ENCODE assay signal across 15 cellular contexts in genomic region chr17:3748576-3748975, GRCh38.
"Had no signal": no experiment of that assay in that cellular context is flagged by ENCODE, and none has a peak within 500 bp of the region (broad histone marks: within the 10 kb centered on the region; RNA-seq: fewer than 3 reads in every experiment).

No MANE protein-coding gene starts in this region.

- H3K4me3 Mint-ChIP-seq: activated CD4-positive, alpha-beta memory T cell treated with anti-CD3 and anti-CD28 coated beads, Interleukin-2, amount 10 ng/mL, durations not matched to agents 7 days and 5 days; stimulated activated naive CD8-positive, alpha-beta T cell treated with anti-CD3 and anti-CD28 coated beads, Interleukin-15, amount 100 ng/mL, for 72 hours had no signal

- DNase-seq: activated CD4-positive, alpha-beta memory T cell treated with anti-CD3 and anti-CD28 coated beads, Interleukin-2, amount 10 ng/mL, durations not matched to agents 7 days and 5 days; activated CD4-positive, alpha-beta T cell treated with anti-CD3 and anti-CD28 coated beads for 1 hour; activated naive CD4-positive, alpha-beta T cell treated with anti-CD3 and anti-CD28 coated beads, Interleukin-2, amount 50 U/mL, for 16 hours; anterior cingulate cortex; dermis blood vessel endothelial cell; left cardiac atrium; lower lobe of right lung; midbrain; stimulated activated CD4-positive, alpha-beta T cell treated with anti-CD3 and anti-CD28 coated beads, Interleukin-4, amount 100 ng/mL, for 1 hour; stimulated activated CD8-positive, alpha-beta memory T cell treated with anti-CD3 and anti-CD28 coated beads, Interleukin-4, amount 100 ng/mL, for 48 hours; stimulated activated naive CD8-positive, alpha-beta T cell treated with anti-CD3 and anti-CD28 coated beads, Interleukin-15, amount 100 ng/mL, for 72 hours; testis; upper lobe of right lung had no signal

- H3K27me3 Mint-ChIP-seq: stimulated activated naive CD8-positive, alpha-beta T cell treated with anti-CD3 and anti-CD28 coated beads, Interleukin-15, amount 100 ng/mL, for 72 hours had no signal

- ATAC-seq: left cardiac atrium; lower lobe of right lung; stimulated activated naive CD8-positive, alpha-beta T cell treated with anti-CD3 and anti-CD28 coated beads, Interleukin-15, amount 100 ng/mL, for 72 hours; upper lobe of right lung had no signal

- H3K36me3 ChIP-seq: esophagus muscularis mucosa, lower lobe of right lung, upper lobe of right lung had no signal

- H3K27ac ChIP-seq: esophagus muscularis mucosa, lower lobe of right lung, testis, upper lobe of right lung had no signal

- H3K9me3 Mint-ChIP-seq: activated CD4-positive, alpha-beta memory T cell treated with anti-CD3 and anti-CD28 coated beads, Interleukin-2, amount 10 ng/mL, durations not matched to agents 7 days and 5 days; activated T-helper 2 cell treated with anti-CD3 and anti-CD28 coated beads, Interferon-gamma antibody, Interleukin-2, Interleukin-4, amounts not matched to agents 10 μg/mL and 5 μg/mL and 100 μg/mL, durations not matched to agents 14 hours and 24 hours and 36 hours; stimulated activated naive CD8-positive, alpha-beta T cell treated with anti-CD3 and anti-CD28 coated beads, Interleukin-15, amount 100 ng/mL, for 72 hours had no signal

- H3K27ac Mint-ChIP-seq: activated CD4-positive, alpha-beta memory T cell treated with anti-CD3 and anti-CD28 coated beads, Interleukin-2, amount 10 ng/mL, durations not matched to agents 7 days and 5 days; activated T-helper 2 cell treated with anti-CD3 and anti-CD28 coated beads, Interferon-gamma antibody, Interleukin-2, Interleukin-4, amounts not matched to agents 10 μg/mL and 5 μg/mL and 100 μg/mL, durations not matched to agents 14 hours and 24 hours and 36 hours had no signal

- H3K9me3 ChIP-seq: esophagus muscularis mucosa, lower lobe of right lung, testis, upper lobe of right lung had no signal
